Comparison of ENCODE assay signal across 25 cellular contexts in genomic region chr2:44055229-44055628, GRCh38.
"Had no signal": no experiment of that assay in that cellular context is flagged by ENCODE, and none has a peak within 500 bp of the region (broad histone marks: within the 10 kb centered on the region; RNA-seq: fewer than 3 reads in every experiment).

No MANE protein-coding gene starts in this region.

- H3K9me3 Mint-ChIP-seq: activated CD4-positive, alpha-beta memory T cell treated with anti-CD3 and anti-CD28 coated beads, Interleukin-2, amount 10 ng/mL, durations not matched to agents 7 days and 5 days; activated CD4-positive, alpha-beta T cell treated with anti-CD3 and anti-CD28 coated beads, Interleukin-2, amount 10 ng/mL, durations not matched to agents 7 days and 5 days; activated T-cell treated with anti-CD3 and anti-CD28 coated beads, Interleukin-2, amount 50 U/mL, for 4 hours; activated T-helper 17 cell treated with anti-CD3 and anti-CD28 coated beads, Interleukin-2, amount 50 U/mL, for 72 hours had no signal

- H3K36me3 ChIP-seq: esophagus squamous epithelium, heart right ventricle, right atrium auricular region, suprapubic skin, tibial artery, upper lobe of right lung had no signal

- DNase-seq: activated CD4-positive, alpha-beta memory T cell treated with anti-CD3 and anti-CD28 coated beads, Interleukin-2, amount 10 ng/mL, durations not matched to agents 7 days and 5 days; activated CD4-positive, alpha-beta T cell treated with anti-CD3 and anti-CD28 coated beads for 1 hour; activated CD4-positive, alpha-beta T cell treated with anti-CD3 and anti-CD28 coated beads, Interleukin-2, amount 10 ng/mL, durations not matched to agents 7 days and 5 days; activated gamma-delta T cell treated with Interleukin-2 at 50 U/mL for 16 hours; activated naive CD4-positive, alpha-beta T cell treated with anti-CD3 and anti-CD28 coated beads, Interleukin-2, amount 50 U/mL, for 16 hours; activated T-cell treated with anti-CD3 and anti-CD28 coated beads, Interleukin-2, amount 50 U/mL, for 4 hours; amygdala; caudate nucleus; dermis blood vessel endothelial cell; effector CD4-positive, alpha-beta T cell; esophagus squamous epithelium; foreskin melanocyte; heart right ventricle; midbrain; naive thymus-derived CD4-positive, alpha-beta T cell; stimulated activated CD4-positive, alpha-beta T cell treated with anti-CD3 and anti-CD28 coated beads, Interleukin-15, amount 100 ng/mL, for 24 hours; stimulated activated CD4-positive, alpha-beta T cell treated with anti-CD3 and anti-CD28 coated beads, Interleukin-2, amount 100 ng/mL, for 24 hours; stimulated activated naive CD4-positive, alpha-beta T cell; T-helper 9 cell; tibial artery; upper lobe of right lung had no signal

- H3K4me3 ChIP-seq: esophagus squamous epithelium, heart right ventricle, right atrium auricular region, suprapubic skin, tibial artery, upper lobe of right lung had no signal

- H3K27me3 Mint-ChIP-seq: activated CD4-positive, alpha-beta T cell treated with anti-CD3 and anti-CD28 coated beads, Interleukin-2, amount 10 ng/mL, durations not matched to agents 7 days and 5 days; activated T-helper 17 cell treated with anti-CD3 and anti-CD28 coated beads, Interleukin-2, amount 50 U/mL, for 72 hours; naive thymus-derived CD4-positive, alpha-beta T cell had no signal

- H3K36me3 Mint-ChIP-seq: naive thymus-derived CD4-positive, alpha-beta T cell had no signal

- H3K27ac ChIP-seq: epithelial cell of prostate, esophagus squamous epithelium, heart right ventricle, right atrium auricular region, suprapubic skin, tibial artery, upper lobe of right lung had no signal

- H3K4me1 ChIP-seq: esophagus squamous epithelium, heart right ventricle, right atrium auricular region, suprapubic skin, tibial artery, upper lobe of right lung had no signal

- H3K27ac Mint-ChIP-seq: activated CD4-positive, alpha-beta memory T cell treated with anti-CD3 and anti-CD28 coated beads, Interleukin-2, amount 10 ng/mL, durations not matched to agents 7 days and 5 days; activated CD4-positive, alpha-beta T cell treated with anti-CD3 and anti-CD28 coated beads, Interleukin-2, amount 10 ng/mL, durations not matched to agents 7 days and 5 days; activated T-helper 17 cell treated with anti-CD3 and anti-CD28 coated beads, Interleukin-2, amount 50 U/mL, for 72 hours; naive thymus-derived CD4-positive, alpha-beta T cell had no signal

- H3K27me3 ChIP-seq: esophagus squamous epithelium, heart right ventricle, right atrium auricular region, suprapubic skin, tibial artery, upper lobe of right lung had no signal

- H3K9me3 ChIP-seq: esophagus squamous epithelium, heart right ventricle, right atrium auricular region, suprapubic skin, tibial artery, upper lobe of right lung had no signal

- ATAC-seq: activated T-cell treated with anti-CD3 and anti-CD28 coated beads, Interleukin-2, amount 50 U/mL, for 4 hours; activated T-helper 17 cell treated with anti-CD3 and anti-CD28 coated beads, Interleukin-2, amount 50 U/mL, for 72 hours; heart right ventricle; naive thymus-derived CD4-positive, alpha-beta T cell; upper lobe of right lung had no signal

- H3K4me3 Mint-ChIP-seq: activated CD4-positive, alpha-beta memory T cell treated with anti-CD3 and anti-CD28 coated beads, Interleukin-2, amount 10 ng/mL, durations not matched to agents 7 days and 5 days; activated CD4-positive, alpha-beta T cell treated with anti-CD3 and anti-CD28 coated beads, Interleukin-2, amount 10 ng/mL, durations not matched to agents 7 days and 5 days; activated T-cell treated with anti-CD3 and anti-CD28 coated beads, Interleukin-2, amount 50 U/mL, for 4 hours; activated T-helper 17 cell treated with anti-CD3 and anti-CD28 coated beads, Interleukin-2, amount 50 U/mL, for 72 hours; naive thymus-derived CD4-positive, alpha-beta T cell had no signal

- H3K4me1 Mint-ChIP-seq: activated CD4-positive, alpha-beta memory T cell treated with anti-CD3 and anti-CD28 coated beads, Interleukin-2, amount 10 ng/mL, durations not matched to agents 7 days and 5 days; activated CD4-positive, alpha-beta T cell treated with anti-CD3 and anti-CD28 coated beads, Interleukin-2, amount 10 ng/mL, durations not matched to agents 7 days and 5 days; activated T-helper 17 cell treated with anti-CD3 and anti-CD28 coated beads, Interleukin-2, amount 50 U/mL, for 72 hours had no signal
